ENCODE assay signal across 1 cellular context in genomic region chr16:15644962-15645465, GRCh38.
TF ChIP-seq lines count a peak whose summit lies in the region.

No MANE protein-coding gene starts in this region.

TF ChIP-seq in GM12878, 131 proteins besides CTCF, POLR2A, EP300 and RAD21:
- TF ChIP-seq, protein P1, sequence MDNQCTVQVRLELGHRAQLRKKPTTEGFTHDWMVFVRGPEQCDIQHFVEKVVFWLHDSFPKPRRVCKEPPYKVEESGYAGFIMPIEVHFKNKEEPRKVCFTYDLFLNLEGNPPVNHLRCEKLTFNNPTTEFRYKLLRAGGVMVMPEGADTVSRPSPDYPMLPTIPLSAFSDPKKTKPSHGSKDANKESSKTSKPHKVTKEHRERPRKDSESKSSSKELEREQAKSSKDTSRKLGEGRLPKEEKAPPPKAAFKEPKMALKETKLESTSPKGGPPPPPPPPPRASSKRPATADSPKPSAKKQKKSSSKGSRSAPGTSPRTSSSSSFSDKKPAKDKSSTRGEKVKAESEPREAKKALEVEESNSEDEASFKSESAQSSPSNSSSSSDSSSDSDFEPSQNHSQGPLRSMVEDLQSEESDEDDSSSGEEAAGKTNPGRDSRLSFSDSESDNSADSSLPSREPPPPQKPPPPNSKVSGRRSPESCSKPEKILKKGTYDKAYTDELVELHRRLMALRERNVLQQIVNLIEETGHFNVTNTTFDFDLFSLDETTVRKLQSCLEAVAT (IDR thresholded peaks at IDR 0.05) = peak; percentile 72; the same call in 1 of the 2 replicates
- TF ChIP-seq ATF7 (IDR thresholded peaks at IDR 0.05; ENCODE audit: low read depth) = peak; percentile 40
